In the genomic region with DNA sequence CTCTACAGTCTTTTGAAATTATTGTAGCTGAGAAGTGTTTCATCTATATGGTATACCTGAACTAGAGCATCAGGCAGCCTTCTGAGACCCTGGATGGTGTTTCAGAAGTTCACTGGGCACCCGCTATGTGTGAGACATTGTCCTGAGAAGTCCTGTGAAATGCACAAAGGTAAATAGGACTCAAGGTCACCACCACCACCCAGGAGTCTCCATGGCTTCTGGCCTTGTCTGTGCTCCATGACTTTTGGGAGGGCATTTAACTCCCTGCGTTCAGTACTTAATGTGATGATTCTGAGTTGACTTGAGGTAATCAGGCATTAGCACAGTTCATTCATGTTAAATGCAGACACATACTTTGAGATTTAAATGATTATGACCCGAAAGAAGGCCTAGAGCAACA, we compare ENCODE assay signal across 8 cellular contexts. TPM values are rescaled to one million over a fixed set of nuclear protein-coding genes. Genes with fewer than 3 reads are reported as not detected.
DNase-seq lines count a peak whose midpoint lies in the region; ATAC-seq and TF ChIP-seq lines count a peak whose summit lies in the region.

No MANE protein-coding gene starts in this region.

- peak overlapping the region; percentile 88 to 99 for H3K27ac ChIP-seq in right atrium auricular region
- peak overlapping the region; percentile 80 for H3K27ac ChIP-seq in vagina

- ATAC-seq in left cardiac atrium (no peak), HG02973 (IDR thresholded peaks at IDR 0.05; ENCODE audit: unreplicated experiment) (no peak), HG03139 (IDR thresholded peaks at IDR 0.05; ENCODE audit: unreplicated experiment) (no peak), HG03354 (IDR thresholded peaks at IDR 0.05; ENCODE audit: poor library complexity, severe bottlenecking, unreplicated experiment) (no peak)

- TF ChIP-seq CTCF in right atrium auricular region (IDR thresholded peaks at IDR 0.05), result no peak
- TF ChIP-seq CTCF in cardiac fibroblast (IDR thresholded peaks at IDR 0.05; ENCODE audit: low read depth, low read length), result no peak
- TF ChIP-seq CTCF in vagina (IDR thresholded peaks at IDR 0.05), result no peak

- H3K27me3 ChIP-seq in right atrium auricular region, result no peaks in the 10 kb centered on the region
- H3K27me3 ChIP-seq in mononuclear cell (ENCODE audit: insufficient read depth, low read length), result no peaks in the 10 kb centered on the region
- no peaks in the 10 kb centered on the region for H3K27me3 ChIP-seq in vagina

- H3K4me1 ChIP-seq in right atrium auricular region (peaks cover 0 to 52% of the 10 kb centered on the region in 2 donors), mononuclear cell (ENCODE audit: insufficient read depth, low read length) (peaks cover 19% of the 10 kb centered on the region), vagina (peaks cover 36% of the 10 kb centered on the region)

- H3K36me3 ChIP-seq in right atrium auricular region (no peaks in the 10 kb centered on the region), vagina (no peaks in the 10 kb centered on the region)

- no peak for DNase-seq in right atrium auricular region (ENCODE audit: low spot score)
- no peak for DNase-seq in left cardiac atrium
- DNase-seq in cardiac fibroblast (ENCODE audit: low read depth in 2 of 2), result no peak
- DNase-seq in vagina (ENCODE audit: extremely low spot score in 2 of 2), result no peak

- H3K4me3 ChIP-seq in right atrium auricular region (peak overlapping the region; percentile 86 to 94), cardiac fibroblast (replicated peaks in 1 of 2; ENCODE audit: low read depth in 2 of 2, low read length in 2 of 2) (peak overlapping the region; percentile 58 to 63), mononuclear cell (ENCODE audit: low read length) (peak overlapping the region; percentile 67), vagina (peak overlapping the region; percentile 73 to 99)

- H3K9me3 ChIP-seq in right atrium auricular region, result no peaks in the 10 kb centered on the region
- no peaks in the 10 kb centered on the region for H3K9me3 ChIP-seq in mononuclear cell (ENCODE audit: low read depth, low read length)
- no peaks in the 10 kb centered on the region for H3K9me3 ChIP-seq in vagina

- no peak for TF ChIP-seq POLR2A in vagina (IDR thresholded peaks at IDR 0.05)

- intact Hi-C loops in left cardiac atrium (cut with DNase I), result no loop called here
- intact Hi-C loops in vagina (cut with DNase I), result loop anchor here (10.0 kb wide), 1 partner anchor 1635 kb away; no protein-coding TSS in a partner anchor

RNA-seq across cellular contexts. Expression of gene MLYCD, which starts 1.1 kb away (rescaled TPM):
- total RNA-seq in right atrium auricular region, result 10 to 100 TPM; 22.0 to 37.0 TPM
- total RNA-seq in left cardiac atrium, result 10 to 100 TPM; 27.0 to 36.3 TPM
- total RNA-seq in mononuclear cell, result 2.9 TPM
- 8.8 TPM for total RNA-seq in vagina

RNA-seq across cellular contexts. Expression of gene OSGIN1, which starts 53.1 kb away (rescaled TPM):
- total RNA-seq in right atrium auricular region, result 1 to 10 TPM; 6.0 to 6.5 TPM
- total RNA-seq in left cardiac atrium, result 1 to 10 TPM; 7.0 to 8.3 TPM
- total RNA-seq in mononuclear cell, result 4.1 TPM
- total RNA-seq in vagina, result 6.4 TPM
